In the genomic region with DNA sequence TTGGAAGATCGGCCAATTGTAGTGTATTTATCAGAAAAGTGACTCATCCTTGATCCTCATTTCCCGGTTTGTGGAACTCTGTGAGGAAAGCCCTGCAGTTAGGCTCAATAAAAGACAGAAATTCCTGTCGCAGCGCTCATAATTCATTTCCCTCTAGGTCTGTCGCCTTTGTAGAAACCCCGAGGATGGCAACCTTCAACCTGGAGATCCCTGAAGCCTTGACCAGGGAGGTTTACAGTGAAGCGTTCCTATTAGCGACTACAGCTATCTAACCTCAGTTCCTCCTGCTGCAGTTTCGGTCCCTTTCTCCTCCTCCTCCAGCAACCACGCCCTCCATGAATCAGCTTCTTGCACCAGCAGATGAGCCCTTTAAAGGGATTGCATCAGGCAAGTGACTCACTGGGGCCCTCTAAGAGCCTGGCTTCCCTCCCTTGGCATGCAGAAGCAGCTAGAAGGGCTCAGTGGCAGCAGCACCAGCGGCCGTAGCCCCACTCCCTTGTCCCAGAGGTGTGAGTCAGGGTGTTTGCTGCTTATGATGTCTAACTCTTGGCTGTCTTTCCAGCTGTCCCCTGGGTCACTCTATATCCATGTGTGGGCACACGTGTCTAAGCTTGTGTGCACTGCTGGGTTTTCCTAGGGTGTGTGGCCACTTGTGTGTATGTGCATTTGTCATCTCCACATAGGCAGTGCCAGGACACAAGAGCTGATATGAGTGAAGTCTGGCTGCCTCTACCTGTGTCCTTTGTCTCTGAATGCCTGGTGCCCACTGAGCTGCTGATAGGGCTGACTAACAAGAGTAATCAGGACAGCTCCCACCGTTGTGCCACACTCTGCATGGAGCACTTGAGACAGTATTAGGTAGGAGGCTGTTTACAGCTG, we compare ENCODE assay signal across 8 cellular contexts. TPM values are rescaled to one million over a fixed set of nuclear protein-coding genes. Genes with fewer than 3 reads are reported as not detected.
DNase-seq lines count a peak whose midpoint lies in the region; ATAC-seq and TF ChIP-seq lines count a peak whose summit lies in the region.

No MANE protein-coding gene starts in this region.

- H3K27me3 ChIP-seq in kidney epithelial cell (ENCODE audit: control insufficient read depth, insufficient read depth, low read length), result no peaks in the 10 kb centered on the region

- peak; percentile 98 for DNase-seq in A172 (ENCODE audit: low spot score)
- DNase-seq in NCI-H2227 treated with DMSO at 0.1 percent for 48 hours (lab: John Stamatoyannopoulos, UW), result peak; percentile 79
- DNase-seq in cerebellar cortex (ENCODE audit: low spot score), result peak; percentile 84
- DNase-seq in kidney epithelial cell (ENCODE audit: low read depth), result peak; percentile 100
- peak; percentile 89 to 92 for DNase-seq in stimulated activated CD4-positive, alpha-beta T cell treated with anti-CD3 and anti-CD28 coated beads, Interleukin-15, amount 100 ng/mL, for 48 hours (ENCODE audit: low read depth in 2 of 2)

- TF ChIP-seq CTCF in kidney epithelial cell (IDR thresholded peaks at IDR 0.05; ENCODE audit: insufficient read depth, low read length, poor library complexity, severe bottlenecking), result no peak

- ATAC-seq in HG03135 (IDR thresholded peaks at IDR 0.05; ENCODE audit: unreplicated experiment), result peak; percentile 45
- peak; percentile 75 to 80 for ATAC-seq in activated CD4-positive, CD25-positive, alpha-beta regulatory T cell treated with anti-CD3 and anti-CD28 coated beads, Interleukin-2, amount 50 U/mL, for 24 hours

- peak; percentile 94 for TF ChIP-seq POLR2A in GM18526 (IDR thresholded peaks at IDR 0.05; ENCODE audit: extremely low read depth, insufficient read length)

- H3K36me3 ChIP-seq in kidney epithelial cell (ENCODE audit: control insufficient read depth, insufficient read depth, low read length), result peaks cover 2% of the 10 kb centered on the region

- H3K4me3 ChIP-seq in kidney epithelial cell (ENCODE audit: low read depth, low read length), result peak overlapping the region; percentile 46

RNA-seq across cellular contexts. Expression of a gene that starts 0.8 kb away (rescaled TPM):
- 13.8 and 17.1 TPM in 2 replicates for total RNA-seq in A172 (2014; rRNA removed; shearing (Covaris generic))
- total RNA-seq in kidney epithelial cell, result 35.6 and 37.4 TPM in 2 replicates

RNA-seq across cellular contexts. Expression of a gene that starts 11.2 kb away (rescaled TPM):
- total RNA-seq in A172 (2014; rRNA removed; shearing (Covaris generic)), result 6.4 and 7.0 TPM in 2 replicates
- total RNA-seq in kidney epithelial cell, result 27.6 and 41.5 TPM in 2 replicates

Comparison
In these comparisons a context has a peak if more than half of its experiments do, and no peak if none do; other contexts are left out.
1. Peak in every context shown above with its lines: DNase-seq, ATAC-seq and H3K4me3 ChIP-seq.